8 cellular contexts compared by ENCODE assay signal in genomic region chr9:5493597-5494511, GRCh38. TPM values are rescaled to one million over a fixed set of nuclear protein-coding genes. Genes with fewer than 3 reads are reported as not detected.
DNase-seq lines count a peak whose midpoint lies in the region; ATAC-seq, FAIRE-seq and TF ChIP-seq lines count a peak whose summit lies in the region.

No MANE protein-coding gene starts in this region.

- no peaks in the 10 kb centered on the region for H3K27me3 ChIP-seq in GM23248 (replicated peaks; ENCODE audit: insufficient read depth)
- H3K27me3 ChIP-seq in astrocyte (ENCODE audit: insufficient read depth, low read length): no peaks in the 10 kb centered on the region

- in situ Hi-C loops in GM23248 (cut with MboI): no loop called here

- H3K4me3 ChIP-seq in GM23248: peak overlapping the region; percentile 40
- peak overlapping the region; percentile 19 for H3K4me3 ChIP-seq in astrocyte (ENCODE audit: insufficient read depth, low read depth, low read length)
- no peak overlapping the region for H3K4me3 ChIP-seq in mucosa of descending colon

- WGBS in GM23248 (ENCODE audit: low coverage in 1 of 2, low lambda C conversion rate in 2 of 2, missing lambda C conversion rate in 2 of 2), 2 experiments: 48 to 52% methylated on average over 9 of the region's 9 CpGs

- H3K9me3 ChIP-seq in GM23248 (ENCODE audit: low read depth) (no peaks in the 10 kb centered on the region), astrocyte (ENCODE audit: insufficient read depth, low read depth, low read length) (no peaks in the 10 kb centered on the region), mucosa of descending colon (no peaks in the 10 kb centered on the region)

- H3F3A ChIP-seq in GM23248 (ENCODE audit: insufficient read depth): peaks cover 20% of the 10 kb centered on the region

- H3K27me3 Mint-ChIP-seq in astrocyte (ENCODE audit: low read depth, unreplicated experiment): no peaks in the 10 kb centered on the region
- H3K27me3 Mint-ChIP-seq in immature natural killer cell (ENCODE audit: low read depth in 3 of 3): peaks cover 0 to 4% (median 1%) of the 10 kb centered on the region in 3 donors

- no peaks in the 10 kb centered on the region for H3K36me3 Mint-ChIP-seq in astrocyte (ENCODE audit: low read depth, unreplicated experiment)
- H3K36me3 Mint-ChIP-seq in immature natural killer cell: peaks cover 0 to 4% (median 0%) of the 10 kb centered on the region in 3 donors

- H3K4me1 Mint-ChIP-seq in astrocyte (ENCODE audit: low read depth, unreplicated experiment) (peaks cover 14% of the 10 kb centered on the region), immature natural killer cell (no peaks in the 10 kb centered on the region)

- no peak for TF ChIP-seq CTCF in astrocyte (IDR thresholded peaks at IDR 0.05; ENCODE audit: insufficient read depth, low read depth, low read length)
- no peak for TF ChIP-seq CTCF in mucosa of descending colon (IDR thresholded peaks at IDR 0.05)

- intact Hi-C loops in mucosa of descending colon (cut with DNase I, micrococcal nuclease): no loop called here

- peak; percentile 90 for ATAC-seq in GM18511 (IDR thresholded peaks at IDR 0.05; ENCODE audit: unreplicated experiment)
- ATAC-seq in mucosa of descending colon: peak; percentile 62

- peak overlapping the region; percentile 66 for H3K9ac ChIP-seq in GM23248
- H3K9ac ChIP-seq in astrocyte (ENCODE audit: low read length): peak overlapping the region; percentile 67

- H3K4me3 Mint-ChIP-seq in astrocyte (ENCODE audit: unreplicated experiment) (no peak overlapping the region), immature natural killer cell (no peak overlapping the region)

- no peak for FAIRE-seq in astrocyte (lab: Jason Lieb, UNC)

- H4K20me1 ChIP-seq in GM23248 (ENCODE audit: insufficient read depth): no peaks in the 10 kb centered on the region
- no peaks in the 10 kb centered on the region for H4K20me1 ChIP-seq in astrocyte (ENCODE audit: insufficient read depth, low read length)

- H3K4me1 ChIP-seq in GM23248 (ENCODE audit: insufficient read depth) (peaks cover 15% of the 10 kb centered on the region), astrocyte (ENCODE audit: insufficient read depth, low read length) (peaks cover 17% of the 10 kb centered on the region), mucosa of descending colon (ENCODE audit: low read depth) (no peaks in the 10 kb centered on the region)

- no peaks in the 10 kb centered on the region for H3K36me3 ChIP-seq in GM23248 (ENCODE audit: low read depth)
- no peaks in the 10 kb centered on the region for H3K36me3 ChIP-seq in astrocyte (ENCODE audit: insufficient read depth, low read length)
- H3K36me3 ChIP-seq in mucosa of descending colon (ENCODE audit: low read depth): no peaks in the 10 kb centered on the region

- H3K27ac Mint-ChIP-seq in astrocyte (ENCODE audit: unreplicated experiment): peak overlapping the region; percentile 54
- peak overlapping the region in 2 of 6 donors; percentile 13 to 49 for H3K27ac Mint-ChIP-seq in immature natural killer cell

- peak overlapping the region; percentile 74 for H3K4me2 ChIP-seq in GM23248 (ENCODE audit: unreplicated experiment)
- H3K4me2 ChIP-seq in astrocyte (ENCODE audit: low read length): peak overlapping the region; percentile 76

- H3K9me3 Mint-ChIP-seq in astrocyte (ENCODE audit: unreplicated experiment): no peaks in the 10 kb centered on the region
- no peaks in the 10 kb centered on the region for H3K9me3 Mint-ChIP-seq in immature natural killer cell

- H2AFZ ChIP-seq in GM23248 (peak overlapping the region; percentile 79), astrocyte (ENCODE audit: low read depth, low read length) (peak overlapping the region; percentile 52)

- DNase-seq in GM23248: peak; percentile 92
- DNase-seq in LHCN-M2 (ENCODE audit: low read depth): peak; percentile 91
- DNase-seq in astrocyte (ENCODE audit: low read depth): peak; percentile 84
- DNase-seq in mucosa of descending colon: peak in 1 of 3 donors; percentile 41
- no peak for DNase-seq in COR-L47 (lab: John Stamatoyannopoulos, UW)
- no peak for DNase-seq in midbrain (lab: John Stamatoyannopoulos, UW)
- no peak for DNase-seq in immature natural killer cell

- no peaks in the 10 kb centered on the region for H3K9me2 ChIP-seq in GM23248 (ENCODE audit: insufficient read depth)

- H3K79me2 ChIP-seq in GM23248 (ENCODE audit: insufficient read depth): no peaks in the 10 kb centered on the region
- no peaks in the 10 kb centered on the region for H3K79me2 ChIP-seq in astrocyte (ENCODE audit: insufficient read depth, low read length)

- H3K27ac ChIP-seq in GM23248 (peak overlapping the region; percentile 92), astrocyte (ENCODE audit: low read depth, low read length) (peak overlapping the region; percentile 95)

RNA-seq across cellular contexts. Expression of gene PDCD1LG2, which starts 16.5 kb away (rescaled TPM):
- total RNA-seq in GM23248 (2014; rRNA removed; shearing (Covaris generic)): 34.7 and 36.8 TPM in 2 replicates
- polyA plus RNA-seq in GM23248 (2016; fragmentation: Nextera tagmentation; extraction: Ambion mirVana) (31.7 and 33.5 TPM in 2 replicates), immature natural killer cell (under 1 TPM in 2 of 3 donors, not detected in 1; 0.09 to 0.10 TPM)
- total RNA-seq in LHCN-M2 (2014; rRNA removed) (18.3 and 20.6 TPM in 2 replicates), astrocyte (8.8 and 9.4 TPM in 2 replicates), mucosa of descending colon (1 to 10 TPM in 1 of 3 donors, under 1 TPM in 2; 0.20 to 1.2 (median 0.63) TPM)
- polyA plus RNA-seq in LHCN-M2 (2012): 9.7 TPM

RNA-seq across cellular contexts. Expression of gene CD274, which starts 43.5 kb away (rescaled TPM):
- 4.2 and 4.3 TPM in 2 replicates for total RNA-seq in GM23248 (2014; rRNA removed; shearing (Covaris generic))
- polyA plus RNA-seq in GM23248 (2016; fragmentation: Nextera tagmentation; extraction: Ambion mirVana) (3.6 and 5.2 TPM in 2 replicates), immature natural killer cell (1 to 10 TPM; 1.5 to 3.1 (median 2.4) TPM)
- total RNA-seq in LHCN-M2 (2014; rRNA removed) (5.5 and 7.9 TPM in 2 replicates), astrocyte (20.5 and 21.4 TPM in 2 replicates), mucosa of descending colon (1 to 10 TPM; 2.6 to 5.4 (median 3.4) TPM)
- polyA plus RNA-seq in LHCN-M2 (2012): 2.9 TPM

RNA-seq across cellular contexts. Expression of gene PLGRKT, which starts 56.1 kb away (rescaled TPM):
- 12.9 and 28.3 TPM in 2 replicates for total RNA-seq in GM23248 (2014; rRNA removed; shearing (Covaris generic))
- polyA plus RNA-seq in GM23248 (2016; fragmentation: Nextera tagmentation; extraction: Ambion mirVana) (35.5 and 40.3 TPM in 2 replicates), immature natural killer cell (10 to 100 TPM; 45.4 to 59.6 (median 57.0) TPM)
- total RNA-seq in LHCN-M2 (2014; rRNA removed) (32.4 and 36.0 TPM in 2 replicates), astrocyte (10.6 and 14.7 TPM in 2 replicates), mucosa of descending colon (10 to 100 TPM; 34.0 to 67.1 (median 53.0) TPM)
- 25.3 TPM for polyA plus RNA-seq in LHCN-M2 (2012)

Comparison
In these comparisons a context has a peak if more than half of its experiments do, and no peak if none do; other contexts are left out.
1. DNase-seq: peak in GM23248 (single experiment), LHCN-M2 (single experiment) and astrocyte (single experiment); none in COR-L47 (single experiment), midbrain (single experiment) and immature natural killer cell (0 of 3).